Comparison of ENCODE assay signal across 10 cellular contexts in the genomic region with DNA sequence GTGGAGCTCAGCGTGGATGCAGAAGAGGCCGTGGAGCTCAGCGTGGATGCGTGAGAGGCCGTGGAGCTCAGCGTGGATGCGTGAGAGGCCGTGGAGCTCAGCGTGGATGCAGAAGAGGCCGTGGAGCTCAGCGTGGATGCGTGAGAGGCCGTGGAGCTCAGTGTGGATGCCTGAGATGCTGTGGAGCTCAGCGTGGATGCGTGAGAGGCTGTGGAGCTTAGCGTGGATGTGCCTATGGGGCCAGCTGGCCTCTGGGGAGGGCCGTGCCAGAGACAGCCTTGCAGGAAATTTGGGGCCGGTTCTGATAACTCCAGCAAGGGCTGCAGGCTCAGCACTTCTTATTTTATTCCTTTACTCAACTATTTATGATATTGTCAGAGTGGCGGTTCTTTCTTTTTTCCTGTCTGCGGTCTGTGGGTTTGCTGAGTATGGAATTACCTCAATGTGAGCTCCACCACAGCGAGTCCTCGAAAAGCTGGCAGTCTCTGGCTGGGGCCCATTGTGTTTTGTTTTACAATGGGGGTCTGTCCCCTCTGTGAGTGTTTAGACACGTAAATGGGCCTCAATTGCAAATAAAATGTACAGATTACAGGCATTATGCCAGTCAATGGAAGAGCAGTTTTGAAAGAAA. TPM values are rescaled to one million over a fixed set of nuclear protein-coding genes. Genes with fewer than 3 reads are reported as not detected.
A peak's percentile ranks its signal among the peaks of the same experiment; 100 is the strongest.
DNase-seq lines count a peak whose midpoint lies in the region; ATAC-seq and TF ChIP-seq lines count a peak whose summit lies in the region.
"Had no signal": no experiment of that assay in that cellular context is flagged by ENCODE, and none has a peak within 500 bp of the region (broad histone marks: within the 10 kb centered on the region; RNA-seq: fewer than 3 reads in every experiment).

No MANE protein-coding gene starts in this region.

- DNase-seq in CD8-positive, alpha-beta memory T cell, result peak in 1 of 5 donors; percentile 39
- DNase-seq in KG1 (lab: John Stamatoyannopoulos, UW), result peak; percentile 43
- DNase-seq in T-cell, result peak in 2 of 34 experiments; percentile 28 to 29
- DNase-seq in fibroblast of villous mesenchyme (ENCODE audit: low read depth), result peak; percentile 15
- DNase-seq in activated T-cell treated with anti-CD3 and anti-CD28 coated beads, Interleukin-2, amount 50 U/mL, for 24 hours, result no peak
- no peak for DNase-seq in superior temporal gyrus (ENCODE audit: extremely low spot score)
- DNase-seq: esophagus squamous epithelium, occipital lobe had no signal

- H3K36me3 ChIP-seq in CD8-positive, alpha-beta memory T cell (ENCODE audit: insufficient read depth, low read length), result no peaks in the 10 kb centered on the region
- H3K36me3 ChIP-seq: colonic mucosa, esophagus squamous epithelium had no signal

- peak overlapping the region in 2 of 8 donors; percentile 1 to 47 for H3K27ac Mint-ChIP-seq in CD8-positive, alpha-beta memory T cell
- H3K27ac Mint-ChIP-seq in T-cell, result no peak overlapping the region
- H3K27ac Mint-ChIP-seq in activated T-cell treated with anti-CD3 and anti-CD28 coated beads, Interleukin-2, amount 50 U/mL, for 24 hours, result no peak overlapping the region

- H3K4me3 Mint-ChIP-seq in CD8-positive, alpha-beta memory T cell, result peak overlapping the region in 5 of 7 donors; percentile 20 to 81 (median 43)
- peak overlapping the region; percentile 2 to 66 (median 21) for H3K4me3 Mint-ChIP-seq in T-cell
- no peak overlapping the region for H3K4me3 Mint-ChIP-seq in activated T-cell treated with anti-CD3 and anti-CD28 coated beads, Interleukin-2, amount 50 U/mL, for 24 hours

- H3K9me3 Mint-ChIP-seq in CD8-positive, alpha-beta memory T cell, result no peaks in the 10 kb centered on the region
- no peaks in the 10 kb centered on the region for H3K9me3 Mint-ChIP-seq in T-cell
- H3K9me3 Mint-ChIP-seq in activated T-cell treated with anti-CD3 and anti-CD28 coated beads, Interleukin-2, amount 50 U/mL, for 24 hours, result no peaks in the 10 kb centered on the region

- peaks cover 23% of the 10 kb centered on the region for H3K4me1 ChIP-seq in CD8-positive, alpha-beta memory T cell (ENCODE audit: insufficient read depth, low read length)
- H3K4me1 ChIP-seq: colonic mucosa had no signal

- H3K4me1 Mint-ChIP-seq in CD8-positive, alpha-beta memory T cell, result peaks cover 12 to 20% (median 16%) of the 10 kb centered on the region in 3 donors
- peaks cover 21 to 28% (median 21%) of the 10 kb centered on the region in 3 donors for H3K4me1 Mint-ChIP-seq in T-cell
- peaks cover 21% of the 10 kb centered on the region for H3K4me1 Mint-ChIP-seq in activated T-cell treated with anti-CD3 and anti-CD28 coated beads, Interleukin-2, amount 50 U/mL, for 24 hours (ENCODE audit: low read depth)

- no peak overlapping the region for H3K4me3 ChIP-seq in CD8-positive, alpha-beta memory T cell (ENCODE audit: low read length)
- no peak overlapping the region for H3K4me3 ChIP-seq in fibroblast of villous mesenchyme (ENCODE audit: low read depth, low read length)
- H3K4me3 ChIP-seq: colonic mucosa, esophagus squamous epithelium had no signal

- peaks cover 11 to 34% of the 10 kb centered on the region in 2 donors for H3K27me3 Mint-ChIP-seq in CD8-positive, alpha-beta memory T cell
- H3K27me3 Mint-ChIP-seq in T-cell, result peaks cover 7 to 24% of the 10 kb centered on the region in 2 donors
- peaks cover 45% of the 10 kb centered on the region for H3K27me3 Mint-ChIP-seq in activated T-cell treated with anti-CD3 and anti-CD28 coated beads, Interleukin-2, amount 50 U/mL, for 24 hours

- POLR2A ChIA-PET in CD8-positive, alpha-beta memory T cell (lab: Charles Lee), result no interaction called here
- POLR2A ChIA-PET in T-cell (lab: Charles Lee), result interaction anchor here in 1 of 2 donors (0.6 kb wide), 1 partner anchor 599 kb away, joined by 3 read pairs; no protein-coding TSS in a partner anchor

- ATAC-seq in T-cell (replicated peaks in 1 of 4) (peak; percentile 25 to 75 (median 48)), GM19463 (IDR thresholded peaks at IDR 0.05; ENCODE audit: unreplicated experiment) (no peak)

- no peak overlapping the region for H3K27ac ChIP-seq in CD8-positive, alpha-beta memory T cell (ENCODE audit: low read depth, low read length)
- H3K27ac ChIP-seq: colonic mucosa, esophagus squamous epithelium had no signal

- CTCF ChIA-PET in CD8-positive, alpha-beta memory T cell (lab: Charles Lee), result interaction anchor here (0.7 kb wide), 1 partner anchor 17 kb away, joined by 3 read pairs; no protein-coding TSS in a partner anchor
- CTCF ChIA-PET in T-cell (lab: Charles Lee), result interaction anchor here in 1 of 2 donors (0.9 kb wide), 1 partner anchor 369 kb away, joined by 3 read pairs; no protein-coding TSS in a partner anchor

- H3K27me3 ChIP-seq in CD8-positive, alpha-beta memory T cell (ENCODE audit: insufficient read depth, low read length, poor library complexity, severe bottlenecking), result peaks cover 35% of the 10 kb centered on the region
- H3K27me3 ChIP-seq: colonic mucosa had no signal

- no peaks in the 10 kb centered on the region for H3K36me3 Mint-ChIP-seq in CD8-positive, alpha-beta memory T cell
- no peaks in the 10 kb centered on the region for H3K36me3 Mint-ChIP-seq in T-cell
- H3K36me3 Mint-ChIP-seq in activated T-cell treated with anti-CD3 and anti-CD28 coated beads, Interleukin-2, amount 50 U/mL, for 24 hours (ENCODE audit: low read depth), result no peaks in the 10 kb centered on the region

- H3K9me3 ChIP-seq in CD8-positive, alpha-beta memory T cell (ENCODE audit: low read length), result no peaks in the 10 kb centered on the region
- H3K9me3 ChIP-seq: colonic mucosa, esophagus squamous epithelium had no signal

- TF ChIP-seq CTCF in fibroblast of villous mesenchyme (IDR thresholded peaks at IDR 0.05; ENCODE audit: insufficient read depth, low read depth, low read length), result no peak

RNA-seq across cellular contexts. Expression of a gene that starts 17.8 kb away (rescaled TPM):
- total RNA-seq in CD8-positive, alpha-beta memory T cell, result under 1 TPM; 0.57 to 0.69 TPM
- polyA plus RNA-seq in CD8-positive, alpha-beta memory T cell, result not detected
- 1 to 10 TPM in 2 of 5 donors, under 1 TPM in 3; 0.76 to 1.2 (median 0.89) TPM for total RNA-seq in T-cell
- 0.43 and 1.6 TPM in 2 replicates for total RNA-seq in fibroblast of villous mesenchyme

Comparison
In these comparisons a context has a peak if more than half of its experiments do, and no peak if none do; other contexts are left out.
1. DNase-seq: peak in KG1 (single experiment) and fibroblast of villous mesenchyme (single experiment); none in activated T-cell treated with anti-CD3 and anti-CD28 coated beads, Interleukin-2, amount 50 U/mL, for 24 hours (single experiment) and superior temporal gyrus (single experiment).